Comparison of ENCODE assay signal across 14 cellular contexts in the genomic region with DNA sequence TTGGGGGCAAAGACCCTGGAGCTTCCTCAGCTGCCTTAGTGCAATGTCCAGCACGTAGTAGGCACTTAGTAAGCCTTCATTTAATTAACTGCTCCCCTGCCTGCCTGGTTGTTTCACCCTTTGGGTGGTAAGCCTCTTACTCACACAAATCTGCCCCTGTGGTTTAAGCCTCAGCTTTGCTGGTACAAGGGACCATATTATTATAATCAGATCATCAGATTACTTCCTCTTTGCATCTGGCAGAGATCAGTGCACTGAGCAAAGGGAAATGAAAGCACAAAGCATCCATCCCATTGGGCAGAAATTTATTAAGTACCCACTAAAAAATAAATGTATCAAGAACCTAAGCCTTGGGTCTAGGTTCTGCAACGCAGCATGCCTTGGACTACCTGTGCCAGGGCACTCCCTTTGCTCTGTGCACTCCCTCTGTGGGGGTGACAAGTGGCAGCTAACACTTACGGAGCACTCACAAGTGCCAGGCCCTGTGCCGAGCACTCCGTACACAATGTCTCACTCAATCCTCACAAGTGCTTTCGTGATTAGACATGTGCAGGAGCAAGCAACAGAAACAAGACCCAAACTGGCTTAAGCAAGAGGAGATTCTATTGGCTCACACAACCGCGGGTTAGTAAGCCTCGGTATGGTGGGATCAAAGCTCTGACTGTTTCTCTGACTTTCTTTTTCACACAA. TPM values are rescaled to one million over a fixed set of nuclear protein-coding genes. Genes with fewer than 3 reads are reported as not detected.
A peak's percentile ranks its signal among the peaks of the same experiment; 100 is the strongest.
DNase-seq lines count a peak whose midpoint lies in the region; ATAC-seq and TF ChIP-seq lines count a peak whose summit lies in the region.
"Had no signal": no experiment of that assay in that cellular context is flagged by ENCODE, and none has a peak within 500 bp of the region (broad histone marks: within the 10 kb centered on the region; RNA-seq: fewer than 3 reads in every experiment).

No MANE protein-coding gene starts in this region.

- H3K36me3 ChIP-seq in Karpas-422 (ENCODE audit: insufficient read depth, low read length) = no peaks in the 10 kb centered on the region
- H3K36me3 ChIP-seq: sigmoid colon had no signal

- no peak overlapping the region for H2AFZ ChIP-seq in Karpas-422 (ENCODE audit: low read length)

- H3K4me2 ChIP-seq in Karpas-422 (ENCODE audit: low read depth, low read length, poor library complexity, severe bottlenecking) = no peak overlapping the region

- TF ChIP-seq CTCF in retinal pigment epithelial cell (conservative IDR thresholded peaks at IDR 0.05; ENCODE audit: low read depth, low read length) = no peak

- H3K27me3 ChIP-seq in Karpas-422 (ENCODE audit: low read length) = no peaks in the 10 kb centered on the region

- no peaks in the 10 kb centered on the region for H3K79me2 ChIP-seq in Karpas-422 (ENCODE audit: low read length)

- H3K9ac ChIP-seq in Karpas-422 (ENCODE audit: low read length) = no peak overlapping the region

- H3K27ac ChIP-seq in Karpas-422 (ENCODE audit: low read length) = no peak overlapping the region
- H3K27ac ChIP-seq: C4-2B, sigmoid colon had no signal

- H3K4me3 ChIP-seq in Karpas-422 (ENCODE audit: low read length) (no peak overlapping the region), retinal pigment epithelial cell (ENCODE audit: low read length) (no peak overlapping the region)
- H3K4me3 ChIP-seq: sigmoid colon had no signal

- no peaks in the 10 kb centered on the region for H3K9me3 ChIP-seq in Karpas-422 (ENCODE audit: low read length)
- H3K9me3 ChIP-seq: sigmoid colon had no signal

- no peaks in the 10 kb centered on the region for H3K9me2 ChIP-seq in Karpas-422 (replicated peaks; ENCODE audit: insufficient read depth, low read length)

- peaks cover 9% of the 10 kb centered on the region for H3K4me1 ChIP-seq in Karpas-422 (ENCODE audit: low read length)
- H3K4me1 ChIP-seq: sigmoid colon had no signal

- H4K20me1 ChIP-seq in Karpas-422 (ENCODE audit: insufficient read depth, low read depth, low read length) = no peaks in the 10 kb centered on the region

- ATAC-seq in HG03521 (IDR thresholded peaks at IDR 0.05; ENCODE audit: unreplicated experiment) = no peak
- no peak for ATAC-seq in HG03196 (IDR thresholded peaks at IDR 0.05; ENCODE audit: unreplicated experiment)
- ATAC-seq: stimulated activated naive CD8-positive, alpha-beta T cell treated with anti-CD3 and anti-CD28 coated beads, Interleukin-15, amount 100 ng/mL, for 72 hours had no signal

- DNase-seq in Karpas-422 (peak; percentile 72), NCI-H510A treated with DMSO at 0.1 percent for 48 hours (lab: John Stamatoyannopoulos, UW) (peak; percentile 86), fibroblast of peridontal ligament (ENCODE audit: extremely low read depth) (peak; percentile 13), retinal pigment epithelial cell (ENCODE audit: low read depth) (peak; percentile 43), cerebellum (ENCODE audit: low spot score) (no peak)
- DNase-seq: activated CD8-positive, alpha-beta memory T cell treated with anti-CD3 and anti-CD28 coated beads, Interleukin-2, amount 50 U/mL, for 48 hours; activated naive CD8-positive, alpha-beta T cell treated with anti-CD3 and anti-CD28 coated beads, Interleukin-2, amount 10 ng/mL, durations not matched to agents 7 days and 5 days; hippocampal formation; NCI-H1930; sigmoid colon; stimulated activated naive CD8-positive, alpha-beta T cell treated with anti-CD3 and anti-CD28 coated beads, Interleukin-15, amount 100 ng/mL, for 72 hours had no signal

RNA-seq across cellular contexts. Expression of a gene that starts 34.9 kb away (rescaled TPM):
- not detected in 2 replicates for total RNA-seq in Karpas-422 (2014; rRNA removed; shearing (Covaris generic); ENCODE audit: low replicate concordance)
- 6.8 TPM for total RNA-seq in cerebellum
